22 cellular contexts compared by ENCODE assay signal in the genomic region with DNA sequence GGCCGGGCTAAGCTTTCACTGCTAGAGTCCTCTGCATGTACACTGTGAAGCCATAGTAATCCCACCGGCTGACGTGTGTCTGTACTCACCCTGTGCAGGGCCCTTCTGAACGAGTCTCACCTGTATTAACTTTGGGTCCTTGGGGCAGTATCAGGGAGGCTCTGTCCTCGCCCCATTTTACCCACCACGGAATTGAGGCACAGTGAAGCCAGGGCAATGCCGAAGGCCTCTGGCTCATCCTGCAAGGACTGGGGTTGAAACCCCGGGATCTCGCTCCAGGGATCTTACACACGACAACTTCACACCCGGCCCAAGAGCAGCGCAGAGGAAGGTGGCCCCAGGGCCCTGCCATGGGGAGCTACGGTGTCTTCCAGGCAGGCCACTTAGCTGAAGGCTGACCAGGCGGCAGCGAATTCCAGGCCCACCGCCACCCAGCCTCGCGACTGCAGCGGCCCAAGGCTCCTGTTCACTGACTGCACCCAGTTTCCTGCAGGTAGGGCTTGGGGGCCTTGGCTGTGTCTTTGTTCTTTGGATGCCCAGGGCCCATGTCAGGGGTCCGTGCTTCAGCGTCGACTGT.
"Had no signal": no experiment of that assay in that cellular context is flagged by ENCODE, and none has a peak within 500 bp of the region (broad histone marks: within the 10 kb centered on the region; RNA-seq: fewer than 3 reads in every experiment).

No MANE protein-coding gene starts in this region.

- FAIRE-seq: urothelium cell line had no signal

- H3K4me3 ChIP-seq: mucosa of descending colon, neural progenitor cell, prostate gland, tibial artery had no signal

- DNase-seq: activated CD4-positive, alpha-beta T cell treated with anti-CD3 and anti-CD28 coated beads for 4 hours; activated CD4-positive, alpha-beta T cell treated with anti-CD3 and anti-CD28 coated beads, Interleukin-2, amount 50 U/mL, for 48 hours; activated CD4-positive, CD25-positive, alpha-beta regulatory T cell; activated CD8-positive, alpha-beta memory T cell treated with anti-CD3 and anti-CD28 coated beads, Interleukin-2, amount 50 U/mL, for 48 hours; activated T-cell treated with anti-CD3 and anti-CD28 coated beads, Interleukin-2, amount 50 U/mL, for 4 hours; anterior cingulate cortex; dermis blood vessel endothelial cell; effector CD8-positive, alpha-beta T cell; foreskin keratinocyte; mesenchymal stem cell; stimulated activated CD4-positive, alpha-beta T cell treated with anti-CD3 and anti-CD28 coated beads, Interleukin-4, amount 100 ng/mL, for 24 hours; stimulated activated naive CD8-positive, alpha-beta T cell treated with anti-CD3 and anti-CD28 coated beads, Interleukin-15, Interleukin-2, amounts not matched to agents 100 U/mL and 50 U/mL, for 24 hours; substantia nigra; T1000 had no signal

- H3K27me3 ChIP-seq: neural progenitor cell had no signal

- H3K9me3 ChIP-seq: mucosa of descending colon, prostate gland, tibial artery had no signal

- H3K4me1 Mint-ChIP-seq: activated naive CD4-positive, alpha-beta T cell treated with anti-CD3 and anti-CD28 coated beads, Interleukin-2, amount 50 U/mL, for 24 hours; neural progenitor cell had no signal

- H3K36me3 ChIP-seq: neural progenitor cell, prostate gland, tibial artery had no signal

- H3K36me3 Mint-ChIP-seq: activated naive CD4-positive, alpha-beta T cell treated with anti-CD3 and anti-CD28 coated beads, Interleukin-2, amount 50 U/mL, for 24 hours; brain; neural progenitor cell had no signal

- H3K4me1 ChIP-seq: foreskin keratinocyte, neural progenitor cell, prostate gland, tibial artery had no signal

- H3K4me3 Mint-ChIP-seq: activated naive CD4-positive, alpha-beta T cell treated with anti-CD3 and anti-CD28 coated beads, Interleukin-2, amount 50 U/mL, for 24 hours; activated T-cell treated with anti-CD3 and anti-CD28 coated beads, Interleukin-2, amount 50 U/mL, for 4 hours; brain; neural progenitor cell had no signal

- H3K9me3 Mint-ChIP-seq: activated naive CD4-positive, alpha-beta T cell treated with anti-CD3 and anti-CD28 coated beads, Interleukin-2, amount 50 U/mL, for 24 hours; activated T-cell treated with anti-CD3 and anti-CD28 coated beads, Interleukin-2, amount 50 U/mL, for 4 hours; activated T-helper 2 cell treated with anti-CD3 and anti-CD28 coated beads, Interferon-gamma antibody, Interleukin-2, Interleukin-4, amounts not matched to agents 10 μg/mL and 5 μg/mL and 100 μg/mL, durations not matched to agents 14 hours and 24 hours and 36 hours had no signal

- H3K27ac Mint-ChIP-seq: activated naive CD4-positive, alpha-beta T cell treated with anti-CD3 and anti-CD28 coated beads, Interleukin-2, amount 50 U/mL, for 24 hours; activated T-helper 2 cell treated with anti-CD3 and anti-CD28 coated beads, Interferon-gamma antibody, Interleukin-2, Interleukin-4, amounts not matched to agents 10 μg/mL and 5 μg/mL and 100 μg/mL, durations not matched to agents 14 hours and 24 hours and 36 hours; brain; neural progenitor cell had no signal
